ENCODE assay signal across 2 cellular contexts in the genomic region with DNA sequence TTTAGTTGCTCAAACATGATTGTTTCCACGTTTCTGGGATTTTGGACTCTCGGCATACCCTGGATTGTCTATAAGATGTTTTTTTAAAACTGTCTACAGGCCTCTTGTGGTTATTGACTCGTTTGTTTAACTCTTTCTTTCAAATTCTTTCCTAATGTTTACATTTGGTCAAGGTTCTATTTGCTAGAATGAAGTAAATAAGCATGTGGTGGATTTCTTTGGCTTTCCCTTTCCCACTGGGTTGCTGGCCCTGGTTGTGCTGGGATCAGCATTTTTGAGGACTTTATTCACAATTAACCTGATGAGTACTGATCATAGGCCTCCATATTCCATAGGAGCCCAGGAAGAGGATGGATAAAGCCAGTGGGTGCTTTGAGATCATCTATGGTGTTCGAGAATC.
TF ChIP-seq lines count a peak whose summit lies in the region.

No MANE protein-coding gene starts in this region.

TF ChIP-seq in HepG2, 621 proteins besides CTCF, POLR2A, EP300 and RAD21 (continued from another document):
- TF ChIP-seq SP2 (CRISPR knock-in tag; IDR thresholded peaks at IDR 0.05) (no peak), ISL2 (CRISPR knock-in tag; IDR thresholded peaks at IDR 0.05) (no peak), ZNF333 (CRISPR knock-in tag; IDR thresholded peaks at IDR 0.05; ENCODE audit: borderline replicate concordance) (no peak), ZNF329 (CRISPR knock-in tag; IDR thresholded peaks at IDR 0.05; ENCODE audit: low read depth) (no peak), FOXA3 (CRISPR knock-in tag; IDR thresholded peaks at IDR 0.05) (peak; percentile 66; the same call in 1 of the 2 replicates), FOXP1 (IDR thresholded peaks at IDR 0.05) (no peak), FOXP1 (CRISPR knock-in tag; IDR thresholded peaks at IDR 0.05) (peak; percentile 32; the same call in 1 of the 2 replicates), POLR2G (IDR thresholded peaks at IDR 0.05; ENCODE audit: low read depth, low read length) (no peak), GATAD2A (CRISPR knock-in tag; IDR thresholded peaks at IDR 0.05) (peak; percentile 41; the same call in 1 of the 2 replicates), ZNF124 (CRISPR knock-in tag; IDR thresholded peaks at IDR 0.05) (no peak)
- TF ChIP-seq, protein P1, sequence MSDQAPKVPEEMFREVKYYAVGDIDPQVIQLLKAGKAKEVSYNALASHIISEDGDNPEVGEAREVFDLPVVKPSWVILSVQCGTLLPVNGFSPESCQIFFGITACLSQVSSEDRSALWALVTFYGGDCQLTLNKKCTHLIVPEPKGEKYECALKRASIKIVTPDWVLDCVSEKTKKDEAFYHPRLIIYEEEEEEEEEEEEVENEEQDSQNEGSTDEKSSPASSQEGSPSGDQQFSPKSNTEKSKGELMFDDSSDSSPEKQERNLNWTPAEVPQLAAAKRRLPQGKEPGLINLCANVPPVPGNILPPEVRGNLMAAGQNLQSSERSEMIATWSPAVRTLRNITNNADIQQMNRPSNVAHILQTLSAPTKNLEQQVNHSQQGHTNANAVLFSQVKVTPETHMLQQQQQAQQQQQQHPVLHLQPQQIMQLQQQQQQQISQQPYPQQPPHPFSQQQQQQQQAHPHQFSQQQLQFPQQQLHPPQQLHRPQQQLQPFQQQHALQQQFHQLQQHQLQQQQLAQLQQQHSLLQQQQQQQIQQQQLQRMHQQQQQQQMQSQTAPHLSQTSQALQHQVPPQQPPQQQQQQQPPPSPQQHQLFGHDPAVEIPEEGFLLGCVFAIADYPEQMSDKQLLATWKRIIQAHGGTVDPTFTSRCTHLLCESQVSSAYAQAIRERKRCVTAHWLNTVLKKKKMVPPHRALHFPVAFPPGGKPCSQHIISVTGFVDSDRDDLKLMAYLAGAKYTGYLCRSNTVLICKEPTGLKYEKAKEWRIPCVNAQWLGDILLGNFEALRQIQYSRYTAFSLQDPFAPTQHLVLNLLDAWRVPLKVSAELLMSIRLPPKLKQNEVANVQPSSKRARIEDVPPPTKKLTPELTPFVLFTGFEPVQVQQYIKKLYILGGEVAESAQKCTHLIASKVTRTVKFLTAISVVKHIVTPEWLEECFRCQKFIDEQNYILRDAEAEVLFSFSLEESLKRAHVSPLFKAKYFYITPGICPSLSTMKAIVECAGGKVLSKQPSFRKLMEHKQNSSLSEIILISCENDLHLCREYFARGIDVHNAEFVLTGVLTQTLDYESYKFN (CRISPR knock-in tag; conservative IDR thresholded peaks at IDR 0.05): peak; percentile 35; the same call in 1 of the 2 replicates

TF ChIP-seq in liver, 16 proteins besides CTCF, POLR2A, EP300 and RAD21 (continued from another document):
- TF ChIP-seq YY1 (IDR thresholded peaks at IDR 0.05) (no peak), RXRA (IDR thresholded peaks at IDR 0.05) (peak; percentile 14 to 22)
